In the genomic region with DNA sequence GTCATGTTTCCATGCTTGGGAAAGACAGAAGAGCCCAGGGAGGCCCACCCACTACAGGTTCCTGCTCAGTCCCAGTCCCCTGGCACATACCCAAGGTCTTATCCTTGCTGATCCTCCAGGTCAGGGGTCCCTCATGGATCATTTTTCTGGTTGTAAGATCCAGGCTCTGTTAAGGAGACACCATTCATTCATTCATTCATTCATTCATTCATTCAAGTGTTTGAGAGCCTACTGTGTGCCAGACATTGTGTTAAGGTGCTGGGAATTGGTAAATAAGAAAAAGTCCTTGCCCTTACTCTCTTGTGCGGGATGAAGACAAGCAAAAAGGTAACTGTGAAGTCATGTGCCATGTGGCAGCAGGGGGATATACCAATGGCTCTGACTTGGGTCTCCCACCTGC, we compare ENCODE assay signal across 2 cellular contexts.
A peak's percentile ranks its signal among the peaks of the same experiment; 100 is the strongest.
TF ChIP-seq lines count a peak whose summit lies in the region.

No MANE protein-coding gene starts in this region.

TF ChIP-seq in A549, 52 proteins besides CTCF, POLR2A, EP300 and RAD21:
- no peak for TF ChIP-seq HOXA7 (CRISPR knock-in tag; IDR thresholded peaks at IDR 0.05)
- TF ChIP-seq SREBF2 (IDR thresholded peaks at IDR 0.05) = no peak
- TF ChIP-seq, protein P1, sequence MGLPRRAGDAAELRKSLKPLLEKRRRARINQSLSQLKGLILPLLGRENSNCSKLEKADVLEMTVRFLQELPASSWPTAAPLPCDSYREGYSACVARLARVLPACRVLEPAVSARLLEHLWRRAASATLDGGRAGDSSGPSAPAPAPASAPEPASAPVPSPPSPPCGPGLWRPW (IDR thresholded peaks at IDR 0.05) = no peak
- TF ChIP-seq, protein P2, sequence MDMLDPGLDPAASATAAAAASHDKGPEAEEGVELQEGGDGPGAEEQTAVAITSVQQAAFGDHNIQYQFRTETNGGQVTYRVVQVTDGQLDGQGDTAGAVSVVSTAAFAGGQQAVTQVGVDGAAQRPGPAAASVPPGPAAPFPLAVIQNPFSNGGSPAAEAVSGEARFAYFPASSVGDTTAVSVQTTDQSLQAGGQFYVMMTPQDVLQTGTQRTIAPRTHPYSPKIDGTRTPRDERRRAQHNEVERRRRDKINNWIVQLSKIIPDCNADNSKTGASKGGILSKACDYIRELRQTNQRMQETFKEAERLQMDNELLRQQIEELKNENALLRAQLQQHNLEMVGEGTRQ (IDR thresholded peaks at IDR 0.05) = no peak
- TF ChIP-seq NR3C1 (IDR thresholded peaks at IDR 0.05) = no peak
- no peak for TF ChIP-seq RFX5 (IDR thresholded peaks at IDR 0.05)
- TF ChIP-seq ZSCAN20 (CRISPR knock-in tag; IDR thresholded peaks at IDR 0.05) = no peak
- TF ChIP-seq POLR2AphosphoS2 (conservative IDR thresholded peaks at IDR 0.05; ENCODE audit: low read length) = no peak
- no peak for TF ChIP-seq ESRRA (IDR thresholded peaks at IDR 0.05; ENCODE audit: borderline replicate concordance, low read length)
- no peak for TF ChIP-seq BHLHE40 (IDR thresholded peaks at IDR 0.05; ENCODE audit: low read depth, low read length)
- TF ChIP-seq TP53 (CRISPR knock-in tag; IDR thresholded peaks at IDR 0.05) = no peak
- no peak for TF ChIP-seq EHF (CRISPR knock-in tag; IDR thresholded peaks at IDR 0.05)
- TF ChIP-seq JUNB (IDR thresholded peaks at IDR 0.05) = no peak
- TF ChIP-seq FOSL2 (IDR thresholded peaks at IDR 0.05) = no peak
- TF ChIP-seq FOSL2 (CRISPR knock-in tag; IDR thresholded peaks at IDR 0.05) = no peak
- TF ChIP-seq, protein P3, sequence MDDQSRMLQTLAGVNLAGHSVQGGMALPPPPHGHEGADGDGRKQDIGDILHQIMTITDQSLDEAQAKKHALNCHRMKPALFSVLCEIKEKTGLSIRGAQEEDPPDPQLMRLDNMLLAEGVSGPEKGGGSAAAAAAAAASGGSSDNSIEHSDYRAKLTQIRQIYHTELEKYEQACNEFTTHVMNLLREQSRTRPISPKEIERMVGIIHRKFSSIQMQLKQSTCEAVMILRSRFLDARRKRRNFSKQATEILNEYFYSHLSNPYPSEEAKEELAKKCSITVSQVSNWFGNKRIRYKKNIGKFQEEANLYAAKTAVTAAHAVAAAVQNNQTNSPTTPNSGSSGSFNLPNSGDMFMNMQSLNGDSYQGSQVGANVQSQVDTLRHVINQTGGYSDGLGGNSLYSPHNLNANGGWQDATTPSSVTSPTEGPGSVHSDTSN (IDR thresholded peaks at IDR 0.05) = no peak
- TF ChIP-seq NPAS2 (CRISPR knock-in tag; IDR thresholded peaks at IDR 0.05; ENCODE audit: borderline replicate concordance) = no peak
- no peak for TF ChIP-seq EHMT2 (IDR thresholded peaks at IDR 0.05; ENCODE audit: low read depth)
- TF ChIP-seq, protein P4, sequence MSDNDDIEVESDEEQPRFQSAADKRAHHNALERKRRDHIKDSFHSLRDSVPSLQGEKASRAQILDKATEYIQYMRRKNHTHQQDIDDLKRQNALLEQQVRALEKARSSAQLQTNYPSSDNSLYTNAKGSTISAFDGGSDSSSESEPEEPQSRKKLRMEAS (IDR thresholded peaks at IDR 0.05) = no peak
- TF ChIP-seq HOXB13 (CRISPR knock-in tag; IDR thresholded peaks at IDR 0.05; ENCODE audit: low read depth) = no peak

TF ChIP-seq in K562, 482 proteins besides CTCF, POLR2A, EP300 and RAD21:
- TF ChIP-seq ZKSCAN1 (IDR thresholded peaks at IDR 0.05; ENCODE audit: low read depth, low read length) = peak; percentile 82
- no peak for TF ChIP-seq KLF13 (tag; IDR thresholded peaks at IDR 0.05; ENCODE audit: borderline replicate concordance, low read depth)
- TF ChIP-seq ZNF24 (IDR thresholded peaks at IDR 0.05) = peak; percentile 90
- TF ChIP-seq SMARCC2 (IDR thresholded peaks at IDR 0.05; ENCODE audit: low read depth) = no peak
